21 cellular contexts compared by ENCODE assay signal in genomic region chr7:22722596-22722995, GRCh38. TPM values are rescaled to one million over a fixed set of nuclear protein-coding genes. Genes with fewer than 3 reads are reported as not detected.
DNase-seq lines count a peak whose midpoint lies in the region; ATAC-seq and TF ChIP-seq lines count a peak whose summit lies in the region.
"Had no signal": no experiment of that assay in that cellular context is flagged by ENCODE, and none has a peak within 500 bp of the region (broad histone marks: within the 10 kb centered on the region; RNA-seq: fewer than 3 reads in every experiment).

No MANE protein-coding gene starts in this region.

- TF ChIP-seq CTCF in ascending aorta (IDR thresholded peaks at IDR 0.05) (no peak), lower lobe of right lung (IDR thresholded peaks at IDR 0.05) (no peak)

- no peaks in the 10 kb centered on the region for H3K36me3 ChIP-seq in Karpas-422 (ENCODE audit: insufficient read depth, low read length)
- H3K36me3 ChIP-seq in ascending aorta = no peaks in the 10 kb centered on the region
- no peaks in the 10 kb centered on the region for H3K36me3 ChIP-seq in lower lobe of right lung
- H3K36me3 ChIP-seq: thoracic aorta had no signal

- H3K36me3 Mint-ChIP-seq in stimulated activated memory B cell treated with anti-CD40 and anti-IgM and Interleukin-4, amounts not matched to agents 10 μg/mL and 1 μg/mL and 100 μg/mL, for 72 hours = no peaks in the 10 kb centered on the region
- H3K36me3 Mint-ChIP-seq: brain, immature natural killer cell had no signal

- no peak overlapping the region for H3K27ac ChIP-seq in Karpas-422 (ENCODE audit: low read length)
- peak overlapping the region; percentile 10 to 41 for H3K27ac ChIP-seq in ascending aorta
- H3K27ac ChIP-seq in lower lobe of right lung = peak overlapping the region; percentile 63
- H3K27ac ChIP-seq: HL-60, KMS-11, SK-N-MC had no signal

- H3K4me1 ChIP-seq in Karpas-422 (ENCODE audit: low read length) = peaks cover 20% of the 10 kb centered on the region
- H3K4me1 ChIP-seq in ascending aorta = peaks cover 9 to 45% of the 10 kb centered on the region in 2 donors
- peaks cover 50% of the 10 kb centered on the region for H3K4me1 ChIP-seq in lower lobe of right lung

- peak; percentile 14 for DNase-seq in Karpas-422
- peak in 1 of 2 donors; percentile 59 for DNase-seq in ascending aorta (ENCODE audit: low spot score in 2 of 2)
- DNase-seq in lower lobe of right lung = no peak
- DNase-seq in AG20443 (ENCODE audit: low spot score) = no peak
- no peak for DNase-seq in ureter (ENCODE audit: low spot score)
- DNase-seq: activated CD4-positive, alpha-beta T cell treated with anti-CD3 and anti-CD28 coated beads, Interleukin-2, amount 50 U/mL, for 1 hour; activated naive CD4-positive, alpha-beta T cell treated with Interleukin-2 at 50 U/mL for 16 hours; DMS153; immature natural killer cell; NCI-H1105; NCI-H2107; NCI-H69; stimulated activated CD4-positive, alpha-beta T cell treated with anti-CD3 and anti-CD28 coated beads, Interleukin-4, amount 100 ng/mL, for 24 hours had no signal

- no peaks in the 10 kb centered on the region for H3K79me2 ChIP-seq in Karpas-422 (ENCODE audit: low read length)

- no peak overlapping the region for H3K4me3 ChIP-seq in Karpas-422 (ENCODE audit: low read length)
- H3K4me3 ChIP-seq in ascending aorta = no peak overlapping the region
- H3K4me3 ChIP-seq in lower lobe of right lung = no peak overlapping the region
- H3K4me3 ChIP-seq: SK-N-MC had no signal

- H3K27me3 ChIP-seq in Karpas-422 (ENCODE audit: low read length) = no peaks in the 10 kb centered on the region
- no peaks in the 10 kb centered on the region for H3K27me3 ChIP-seq in ascending aorta
- H3K27me3 ChIP-seq in lower lobe of right lung (ENCODE audit: low read depth) = peaks cover 4% of the 10 kb centered on the region

- H3K9ac ChIP-seq in Karpas-422 (ENCODE audit: low read length) = no peak overlapping the region
- H3K9ac ChIP-seq: KMS-11 had no signal

- peak overlapping the region; percentile 15 for H3K4me3 Mint-ChIP-seq in stimulated activated memory B cell treated with anti-CD40 and anti-IgM and Interleukin-4, amounts not matched to agents 10 μg/mL and 1 μg/mL and 100 μg/mL, for 72 hours
- H3K4me3 Mint-ChIP-seq: immature natural killer cell had no signal

- H3K27me3 Mint-ChIP-seq in stimulated activated memory B cell treated with anti-CD40 and anti-IgM and Interleukin-4, amounts not matched to agents 10 μg/mL and 1 μg/mL and 100 μg/mL, for 72 hours = no peaks in the 10 kb centered on the region

- no peaks in the 10 kb centered on the region for H3K9me2 ChIP-seq in Karpas-422 (replicated peaks; ENCODE audit: insufficient read depth, low read length)

- peaks cover 74% of the 10 kb centered on the region for H3K4me1 Mint-ChIP-seq in stimulated activated memory B cell treated with anti-CD40 and anti-IgM and Interleukin-4, amounts not matched to agents 10 μg/mL and 1 μg/mL and 100 μg/mL, for 72 hours

- no peaks in the 10 kb centered on the region for H3K9me3 Mint-ChIP-seq in stimulated activated memory B cell treated with anti-CD40 and anti-IgM and Interleukin-4, amounts not matched to agents 10 μg/mL and 1 μg/mL and 100 μg/mL, for 72 hours
- H3K9me3 Mint-ChIP-seq: brain, immature natural killer cell had no signal

- H3K4me2 ChIP-seq in Karpas-422 (ENCODE audit: low read depth, low read length, poor library complexity, severe bottlenecking) = no peak overlapping the region
- H3K4me2 ChIP-seq: KMS-11 had no signal

- peak overlapping the region; percentile 75 for H3K27ac Mint-ChIP-seq in stimulated activated memory B cell treated with anti-CD40 and anti-IgM and Interleukin-4, amounts not matched to agents 10 μg/mL and 1 μg/mL and 100 μg/mL, for 72 hours
- H3K27ac Mint-ChIP-seq: immature natural killer cell had no signal

- intact Hi-C loops in ascending aorta (cut with DNase I) (loop anchor here (10.0 kb wide), 2 partner anchors 572 to 1298 kb away; partner anchors contain the start of genes MALSU1 and SP4), lower lobe of right lung (cut with DNase I) (loop anchor here (10.0 kb wide), 1 partner anchor 158 kb away; no protein-coding TSS in a partner anchor)

- ATAC-seq in lower lobe of right lung (no peak), GM18502 (IDR thresholded peaks at IDR 0.05; ENCODE audit: poor library complexity, unreplicated experiment) (no peak)
- peak; percentile 49 for ATAC-seq in stimulated activated memory B cell treated with anti-CD40 and anti-IgM and Interleukin-4, amounts not matched to agents 10 μg/mL and 1 μg/mL and 100 μg/mL, for 72 hours
- ATAC-seq: esophagus mucosa had no signal

- H2AFZ ChIP-seq in Karpas-422 (ENCODE audit: low read length) = no peak overlapping the region

- H3K9me3 ChIP-seq in Karpas-422 (ENCODE audit: low read length) (no peaks in the 10 kb centered on the region), ascending aorta (no peaks in the 10 kb centered on the region), lower lobe of right lung (no peaks in the 10 kb centered on the region)
- H3K9me3 ChIP-seq: thoracic aorta had no signal

- no peaks in the 10 kb centered on the region for H4K20me1 ChIP-seq in Karpas-422 (ENCODE audit: insufficient read depth, low read depth, low read length)

RNA-seq across cellular contexts. Expression of gene IL6, which starts 4.4 kb away (rescaled TPM):
- 0.25 TPM in 1 of 2 replicates, not detected in the other for total RNA-seq in Karpas-422 (2014; rRNA removed; shearing (Covaris generic); ENCODE audit: low replicate concordance)
- total RNA-seq in ascending aorta (37.3 TPM), lower lobe of right lung (8.2 TPM), ureter (5.0 TPM)
- total RNA-seq: esophagus mucosa had no signal
